In genomic region chr16:56681939-56682702, GRCh38 we compare ENCODE assay signal across 1 cellular context.
TF ChIP-seq lines count a peak whose summit lies in the region.

MT1X (plus strand) TSS chr16:56682470; CDS start chr16:56682541, 71 bp downstream.

TF ChIP-seq in HepG2, 621 proteins besides CTCF, POLR2A, EP300 and RAD21 (continued from another document and continues in another):
- TF ChIP-seq PRDM10 (CRISPR knock-in tag; IDR thresholded peaks at IDR 0.05; ENCODE audit: low read depth) (peak; percentile 67; the same call in 1 of the 2 replicates), ZUFSP (CRISPR knock-in tag; IDR thresholded peaks at IDR 0.05; ENCODE audit: borderline replicate concordance) (no peak), ZNF883 (CRISPR knock-in tag; IDR thresholded peaks at IDR 0.05; ENCODE audit: not compliant biosample characterization) (peak; percentile 91), ZNF30 (CRISPR knock-in tag; IDR thresholded peaks at IDR 0.05) (no peak), ZNF510 (CRISPR knock-in tag; IDR thresholded peaks at IDR 0.05; ENCODE audit: low read depth) (no peak), RFX3 (CRISPR knock-in tag; IDR thresholded peaks at IDR 0.05) (no peak), ZNF430 (CRISPR knock-in tag; IDR thresholded peaks at IDR 0.05) (no peak), ZFP36L1 (CRISPR knock-in tag; IDR thresholded peaks at IDR 0.05) (0 out of 2 replicates have a peak, but pooled peaks have one; percentile 23), FOXC1 (CRISPR knock-in tag; IDR thresholded peaks at IDR 0.05; ENCODE audit: borderline replicate concordance) (no peak; the same call in 1 of the 2 replicates), MED1 (CRISPR knock-in tag; IDR thresholded peaks at IDR 0.05) (peak; percentile 64; the same call in 1 of the 2 replicates), ZNF337 (CRISPR knock-in tag; IDR thresholded peaks at IDR 0.05; ENCODE audit: borderline replicate concordance, low read depth) (no peak), ZBTB8A (CRISPR knock-in tag; IDR thresholded peaks at IDR 0.05; ENCODE audit: borderline replicate concordance, low read depth) (peak; percentile 36; the same call in 1 of the 2 replicates), ZBTB49 (CRISPR knock-in tag; IDR thresholded peaks at IDR 0.05; ENCODE audit: borderline replicate concordance) (no peak), ZNF629 (CRISPR knock-in tag; conservative IDR thresholded peaks at IDR 0.05) (no peak), DDIT3 (CRISPR knock-in tag; IDR thresholded peaks at IDR 0.05) (no peak), YY1 (IDR thresholded peaks at IDR 0.05; ENCODE audit: insufficient read depth, insufficient replicate concordance, low read depth, low read length) (peak; percentile 32), NR0B2 (CRISPR knock-in tag; IDR thresholded peaks at IDR 0.05) (peak; percentile 75), CEBPZ (IDR thresholded peaks at IDR 0.05; ENCODE audit: low read length) (no peak), AFF4 (CRISPR knock-in tag; IDR thresholded peaks at IDR 0.05) (no peak), ZNF816 (CRISPR knock-in tag; IDR thresholded peaks at IDR 0.05; ENCODE audit: borderline replicate concordance) (no peak), ZBTB1 (CRISPR knock-in tag; IDR thresholded peaks at IDR 0.05; ENCODE audit: borderline replicate concordance) (no peak), KLF16 (CRISPR knock-in tag; IDR thresholded peaks at IDR 0.05) (0 out of 4 replicates have a peak, but pooled peaks have one; percentile 35 to 57), SRY (CRISPR knock-in tag; IDR thresholded peaks at IDR 0.05) (peak; percentile 57; the same call in 1 of the 2 replicates), CBX1 (IDR thresholded peaks at IDR 0.05; ENCODE audit: low read depth) (no peak), POLR2AphosphoS5 (IDR thresholded peaks at IDR 0.05; ENCODE audit: low read depth, low read length) (peak; percentile 88), GABPB1 (CRISPR knock-in tag; IDR thresholded peaks at IDR 0.05) (peak; percentile 72; the same call in 1 of the 2 replicates), ZNF782 (CRISPR knock-in tag; IDR thresholded peaks at IDR 0.05; ENCODE audit: borderline replicate concordance) (0 out of 2 replicates have a peak, but pooled peaks have one; percentile 3), ARID5B (CRISPR knock-in tag; IDR thresholded peaks at IDR 0.05) (peak; percentile 70), NRL (CRISPR knock-in tag; IDR thresholded peaks at IDR 0.05; ENCODE audit: borderline replicate concordance) (no peak; the same call in 1 of the 2 replicates), SOX13 (IDR thresholded peaks at IDR 0.05) (no peak), SOX13 (CRISPR knock-in tag; conservative IDR thresholded peaks at IDR 0.05 in 1 of 2, IDR thresholded peaks at IDR 0.05 in 1 of 2) (peak in 1 of 2 experiments; percentile 27; a peak in 1 of 4 replicates), FOXO4 (CRISPR knock-in tag; conservative IDR thresholded peaks at IDR 0.05) (no peak), ZNF263 (CRISPR knock-in tag; IDR thresholded peaks at IDR 0.05) (no peak; the same call in 1 of the 2 replicates), BATF2 (CRISPR knock-in tag; IDR thresholded peaks at IDR 0.05) (0 out of 2 replicates have a peak, but pooled peaks have one; percentile 51)
